ENCODE assay signal across 15 cellular contexts in genomic region chr6:155985660-155986138, GRCh38.
DNase-seq lines count a peak whose midpoint lies in the region; ATAC-seq and TF ChIP-seq lines count a peak whose summit lies in the region.
"Had no signal": no experiment of that assay in that cellular context is flagged by ENCODE, and none has a peak within 500 bp of the region (broad histone marks: within the 10 kb centered on the region; RNA-seq: fewer than 3 reads in every experiment).

No MANE protein-coding gene starts in this region.

- CTCF ChIA-PET in T-cell (lab: Charles Lee) = no interaction called here

- DNase-seq in NCI-H2029 (lab: John Stamatoyannopoulos, UW) = peak; percentile 0
- no peak for DNase-seq in NCI-H2029 treated with DMSO at 0.1 percent for 48 hours (lab: John Stamatoyannopoulos, UW)
- no peak for DNase-seq in coronary artery (ENCODE audit: low spot score)
- peak; percentile 40 for DNase-seq in middle frontal gyrus (ENCODE audit: extremely low spot score, low spot score)
- DNase-seq in tibial artery = peak; percentile 24 to 71
- no peak for DNase-seq in T-cell
- no peak for DNase-seq in Kasumi-1 (lab: John Stamatoyannopoulos, UW)
- DNase-seq in activated CD8-positive, alpha-beta memory T cell treated with anti-CD3 and anti-CD28 coated beads for 24 hours = no peak
- DNase-seq: activated effector memory CD4-positive, alpha-beta T cell treated with anti-CD3 and anti-CD28 coated beads, Interleukin-2, amount 50 U/mL, for 16 hours; CD8-positive, alpha-beta T cell; H7; midbrain; NCI-H524 had no signal

- H3K27me3 ChIP-seq in tibial artery = no peaks in the 10 kb centered on the region

- POLR2A ChIA-PET in T-cell (lab: Charles Lee) = no interaction called here

- H3K27me3 Mint-ChIP-seq in T-cell = no peaks in the 10 kb centered on the region

- H3K4me1 Mint-ChIP-seq in T-cell = no peaks in the 10 kb centered on the region

- H3K4me1 ChIP-seq in tibial artery = peaks cover 0 to 47% (median 18%) of the 10 kb centered on the region in 4 donors

- peak overlapping the region; percentile 57 to 67 for H3K27ac ChIP-seq in coronary artery
- peak overlapping the region; percentile 59 to 78 for H3K27ac ChIP-seq in tibial artery
- H3K27ac ChIP-seq: VCaP had no signal

- no peak overlapping the region for H3K27ac Mint-ChIP-seq in T-cell
- H3K27ac Mint-ChIP-seq: CD8-positive, alpha-beta T cell had no signal

- ATAC-seq in T-cell (replicated peaks in 1 of 4) = no peak
- ATAC-seq: CD8-positive, alpha-beta T cell; Panc1 had no signal

- TF ChIP-seq CTCF in coronary artery (IDR thresholded peaks at IDR 0.05) (no peak), tibial artery (IDR thresholded peaks at IDR 0.05) (no peak)

- no peaks in the 10 kb centered on the region for H3K9me3 Mint-ChIP-seq in T-cell
- H3K9me3 Mint-ChIP-seq: CD8-positive, alpha-beta T cell had no signal

- intact Hi-C loops in tibial artery (cut with DNase I; ENCODE audit: low total_unique reads) = no loop called here

- H3K4me3 ChIP-seq in coronary artery (peak overlapping the region; percentile 24), tibial artery (no peak overlapping the region)

- no peaks in the 10 kb centered on the region for H3K36me3 ChIP-seq in tibial artery

- H3K9me3 ChIP-seq in tibial artery = no peaks in the 10 kb centered on the region

- H3K4me3 Mint-ChIP-seq in T-cell = no peak overlapping the region
- H3K4me3 Mint-ChIP-seq: CD8-positive, alpha-beta T cell had no signal

- H3K36me3 Mint-ChIP-seq in T-cell = no peaks in the 10 kb centered on the region
- H3K36me3 Mint-ChIP-seq: CD8-positive, alpha-beta T cell had no signal

Comparison
In these comparisons a context has a peak if more than half of its experiments do, and no peak if none do; other contexts are left out.
1. DNase-seq: peak in NCI-H2029 (single experiment), middle frontal gyrus (single experiment) and tibial artery (2 of 2); none in NCI-H2029 treated with DMSO at 0.1 percent for 48 hours (single experiment), coronary artery (single experiment), T-cell (0 of 34), Kasumi-1 (0 of 2) and activated CD8-positive, alpha-beta memory T cell treated with anti-CD3 and anti-CD28 coated beads for 24 hours (single experiment).